38 cellular contexts compared by ENCODE assay signal in the genomic region with DNA sequence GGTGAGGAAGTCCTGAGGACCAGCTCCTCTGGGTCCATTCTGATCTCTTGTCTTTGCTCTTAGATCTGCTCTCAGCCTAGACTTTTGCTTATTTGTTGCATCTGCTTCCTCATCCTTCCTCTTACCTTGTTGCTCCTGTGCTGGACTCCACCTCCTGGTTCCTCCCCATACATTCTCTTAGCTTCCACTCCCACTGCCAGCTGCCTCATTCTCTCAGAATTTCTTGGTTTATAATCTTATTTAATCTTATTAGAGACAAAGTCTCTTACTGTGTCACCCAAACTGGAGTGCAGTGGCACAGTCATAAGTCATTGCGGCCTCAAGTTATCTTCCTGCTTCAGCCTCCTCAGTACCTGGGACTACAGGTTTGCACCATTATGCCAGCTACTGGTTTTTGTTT.
"Had no signal": no experiment of that assay in that cellular context is flagged by ENCODE, and none has a peak within 500 bp of the region (broad histone marks: within the 10 kb centered on the region; RNA-seq: fewer than 3 reads in every experiment).

No MANE protein-coding gene starts in this region.

- H3K9me3 Mint-ChIP-seq: activated CD4-positive, alpha-beta T cell treated with anti-CD3 and anti-CD28 coated beads, Interleukin-2, amount 10 ng/mL, durations not matched to agents 24 days and 14 days; activated CD8-positive, alpha-beta T cell treated with anti-CD3 and anti-CD28 coated beads for 36 hours; activated naive CD4-positive, alpha-beta T cell treated with anti-CD3 and anti-CD28 coated beads, Interleukin-2, amount 50 U/mL, for 24 hours; activated naive CD8-positive, alpha-beta T cell treated with anti-CD3 and anti-CD28 coated beads, Interleukin-2, amount 10 ng/mL, durations not matched to agents 7 days and 5 days; activated T-cell treated with anti-CD3 and anti-CD28 coated beads, Interleukin-2, amount 50 U/mL, for 72 hours; activated T-helper 17 cell treated with anti-CD3 and anti-CD28 coated beads, Interleukin-2, amount 50 U/mL, for 72 hours; central memory CD8-positive, alpha-beta T cell; T-cell had no signal

- H3K27me3 Mint-ChIP-seq: activated CD4-positive, alpha-beta T cell treated with anti-CD3 and anti-CD28 coated beads, Interleukin-2, amount 10 ng/mL, durations not matched to agents 24 days and 14 days; activated naive CD8-positive, alpha-beta T cell treated with anti-CD3 and anti-CD28 coated beads, Interleukin-2, amount 10 ng/mL, durations not matched to agents 7 days and 5 days had no signal

- H3K9me3 ChIP-seq: ascending aorta had no signal

- H3K36me3 Mint-ChIP-seq: activated naive CD4-positive, alpha-beta T cell treated with anti-CD3 and anti-CD28 coated beads, Interleukin-2, amount 50 U/mL, for 24 hours; activated naive CD8-positive, alpha-beta T cell treated with anti-CD3 and anti-CD28 coated beads, Interleukin-2, amount 10 ng/mL, durations not matched to agents 7 days and 5 days; T-cell had no signal

- H3K4me1 Mint-ChIP-seq: activated CD4-positive, alpha-beta T cell treated with anti-CD3 and anti-CD28 coated beads, Interleukin-2, amount 10 ng/mL, durations not matched to agents 24 days and 14 days; activated naive CD4-positive, alpha-beta T cell treated with anti-CD3 and anti-CD28 coated beads, Interleukin-2, amount 50 U/mL, for 24 hours; activated naive CD8-positive, alpha-beta T cell treated with anti-CD3 and anti-CD28 coated beads, Interleukin-2, amount 10 ng/mL, durations not matched to agents 7 days and 5 days; activated T-helper 17 cell treated with anti-CD3 and anti-CD28 coated beads, Interleukin-2, amount 50 U/mL, for 72 hours; central memory CD8-positive, alpha-beta T cell; T-cell had no signal

- ATAC-seq: activated CD8-positive, alpha-beta T cell treated with anti-CD3 and anti-CD28 coated beads for 36 hours; activated T-cell treated with anti-CD3 and anti-CD28 coated beads, Interleukin-2, amount 50 U/mL, for 72 hours; activated T-helper 17 cell treated with anti-CD3 and anti-CD28 coated beads, Interleukin-2, amount 50 U/mL, for 72 hours; PC-3; Right ventricle myocardium inferior; SK-N-SH treated with all-trans-retinoic acid at 6 μM for 48 hours; T-cell had no signal

- H3K4me3 Mint-ChIP-seq: activated CD4-positive, alpha-beta T cell treated with anti-CD3 and anti-CD28 coated beads, Interleukin-2, amount 10 ng/mL, durations not matched to agents 24 days and 14 days; activated CD8-positive, alpha-beta T cell treated with anti-CD3 and anti-CD28 coated beads for 36 hours; activated naive CD4-positive, alpha-beta T cell treated with anti-CD3 and anti-CD28 coated beads, Interleukin-2, amount 50 U/mL, for 24 hours; activated naive CD8-positive, alpha-beta T cell treated with anti-CD3 and anti-CD28 coated beads, Interleukin-2, amount 10 ng/mL, durations not matched to agents 7 days and 5 days; activated T-cell treated with anti-CD3 and anti-CD28 coated beads, Interleukin-2, amount 50 U/mL, for 72 hours; activated T-helper 17 cell treated with anti-CD3 and anti-CD28 coated beads, Interleukin-2, amount 50 U/mL, for 72 hours; central memory CD8-positive, alpha-beta T cell; T-cell had no signal

- H3K27me3 ChIP-seq: ascending aorta, cardiac muscle cell had no signal

- H3K36me3 ChIP-seq: cardiac muscle cell had no signal

- DNase-seq: activated CD4-positive, alpha-beta T cell treated with anti-CD3 and anti-CD28 coated beads, Interleukin-2, amount 10 ng/mL, durations not matched to agents 24 days and 14 days; activated CD4-positive, alpha-beta T cell treated with anti-CD3 and anti-CD28 coated beads, Interleukin-2, amount 50 U/mL, for 4 hours; activated CD4-positive, CD25-positive, alpha-beta regulatory T cell; activated CD8-positive, alpha-beta T cell treated with anti-CD3 and anti-CD28 coated beads for 36 hours; activated effector memory CD4-positive, alpha-beta T cell treated with anti-CD3 and anti-CD28 coated beads, Interleukin-2, amount 50 U/mL, for 16 hours; activated naive CD4-positive, alpha-beta T cell; activated naive CD8-positive, alpha-beta T cell treated with anti-CD3 and anti-CD28 coated beads, Interleukin-2, amount 10 ng/mL, durations not matched to agents 7 days and 5 days; activated T-cell treated with anti-CD3 and anti-CD28 coated beads, Interleukin-2, amount 50 U/mL, for 1 hour; activated T-cell treated with anti-CD3 and anti-CD28 coated beads, Interleukin-2, amount 50 U/mL, for 72 hours; amygdala; MM.1S; NCI-H1092 treated with DMSO at 0.1 percent for 48 hours; NCI-H1417; NCI-H146; NCI-H187 treated with DMSO at 0.1 percent for 48 hours; NCI-H2081; NCI-H2171 treated with DMSO at 0.1 percent for 48 hours; NCI-H2227 treated with DMSO at 0.1 percent for 48 hours; NCI-H446; NCI-H510A treated with DMSO at 0.1 percent for 48 hours; NCI-H526 treated with DMSO at 0.1 percent for 48 hours; NCI-H774; NK-92 treated with Interleukin-12 subunit alpha and Interleukin-12 subunit beta, amount 100 ng/mL, for 24 hours; PC-3; SIG-M5; T-cell; T-helper 2 cell; T-helper 9 cell had no signal

- H3K27ac Mint-ChIP-seq: activated CD4-positive, alpha-beta T cell treated with anti-CD3 and anti-CD28 coated beads, Interleukin-2, amount 10 ng/mL, durations not matched to agents 24 days and 14 days; activated CD8-positive, alpha-beta T cell treated with anti-CD3 and anti-CD28 coated beads for 36 hours; activated naive CD4-positive, alpha-beta T cell treated with anti-CD3 and anti-CD28 coated beads, Interleukin-2, amount 50 U/mL, for 24 hours; activated naive CD8-positive, alpha-beta T cell treated with anti-CD3 and anti-CD28 coated beads, Interleukin-2, amount 10 ng/mL, durations not matched to agents 7 days and 5 days; activated T-cell treated with anti-CD3 and anti-CD28 coated beads, Interleukin-2, amount 50 U/mL, for 72 hours; activated T-helper 17 cell treated with anti-CD3 and anti-CD28 coated beads, Interleukin-2, amount 50 U/mL, for 72 hours; T-cell had no signal

- H3K27ac ChIP-seq: ascending aorta, cardiac muscle cell, KMS-11, RWPE1, VCaP had no signal

- H3K4me3 ChIP-seq: ascending aorta, cardiac muscle cell had no signal
